26 cellular contexts compared by ENCODE assay signal in the genomic region with DNA sequence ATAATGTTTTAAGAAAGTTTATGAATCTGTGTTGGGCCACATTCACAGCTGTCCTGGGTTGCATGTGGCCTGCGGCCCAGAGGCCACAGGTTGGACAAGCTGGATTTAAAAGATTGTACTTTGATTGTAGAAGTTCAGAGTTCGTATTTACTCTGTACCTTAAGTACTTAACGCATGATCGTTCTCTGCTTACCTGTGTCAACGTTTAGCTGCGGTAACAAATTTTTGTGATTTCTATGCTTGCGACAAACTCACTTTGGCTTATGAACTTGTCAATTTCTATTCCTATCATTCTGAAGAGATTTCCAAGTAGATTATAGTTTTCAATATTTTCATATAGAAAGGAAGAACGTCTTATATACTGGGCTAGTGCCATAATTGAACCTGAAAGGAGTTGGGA.
DNase-seq lines count a peak whose midpoint lies in the region; ATAC-seq, FAIRE-seq and TF ChIP-seq lines count a peak whose summit lies in the region.
"Had no signal": no experiment of that assay in that cellular context is flagged by ENCODE, and none has a peak within 500 bp of the region (broad histone marks: within the 10 kb centered on the region; RNA-seq: fewer than 3 reads in every experiment).

No MANE protein-coding gene starts in this region.

- H3K23ac ChIP-seq in H9 (ENCODE audit: insufficient read length, low read depth, low read length), result no peak overlapping the region

- POLR2A ChIA-PET in WTC11 (lab: Charles Lee), result no interaction called here

- no peak overlapping the region for H3K4ac ChIP-seq in H9 (ENCODE audit: low read depth, low read length)

- CTCF ChIA-PET in WTC11 (lab: Charles Lee), result no interaction called here

- DNase-seq in DMS53 (lab: John Stamatoyannopoulos, UW), result peak; percentile 1
- no peak for DNase-seq in DMS53 treated with DMSO at 0.1 percent for 48 hours (lab: John Stamatoyannopoulos, UW; ENCODE audit: unreplicated experiment)
- no peak for DNase-seq in D721Med (ENCODE audit: insufficient read length, low spot score)
- DNase-seq in H9, result no peak
- DNase-seq in WTC11 (ENCODE audit: low spot score), result no peak
- DNase-seq in nucleus accumbens (lab: John Stamatoyannopoulos, UW), result no peak
- no peak for DNase-seq in NCI-H1417 (lab: John Stamatoyannopoulos, UW)
- DNase-seq: AML-193; Calu3; CD4-positive, alpha-beta T cell; CD8-positive, alpha-beta T cell; DMS 273 treated with DMSO at 0.1 percent for 48 hours; DMS153; DMS79; DND-41; EL; GDM1 had no signal

- H3K4me2 ChIP-seq in H9 (ENCODE audit: insufficient read depth, insufficient read length, low read length), result no peak overlapping the region
- H3K4me2 ChIP-seq: A549; BLaER1 treated with 17β-estradiol and CSF1 and Interleukin-3, amounts not matched to agents 10 nM and 100 nM had no signal

- no peak overlapping the region for H2AK5ac ChIP-seq in H9 (ENCODE audit: insufficient read length, low read length)

- no peak for ATAC-seq in WTC11
- ATAC-seq: A549; CD8-positive, alpha-beta T cell; GM12878 had no signal

- H2BK120ac ChIP-seq in H9 (ENCODE audit: low read depth, low read length, poor library complexity, severe bottlenecking), result no peak overlapping the region

- H4K8ac ChIP-seq in H9 (replicated peaks; ENCODE audit: insufficient read length, low read depth, low read length), result no peak overlapping the region

- no peaks in the 10 kb centered on the region for H3K27me3 Mint-ChIP-seq in H9 (ENCODE audit: low read depth)
- no peaks in the 10 kb centered on the region for H3K27me3 Mint-ChIP-seq in WTC11 (ENCODE audit: low read depth)
- H3K27me3 Mint-ChIP-seq: B cell had no signal

- H3K9ac ChIP-seq in H9 (ENCODE audit: extremely low read depth, insufficient read length, low read length), result no peak overlapping the region
- H3K9ac ChIP-seq: BLaER1 treated with 17β-estradiol and CSF1 and Interleukin-3, amounts not matched to agents 10 nM and 100 nM had no signal

- H3K36me3 Mint-ChIP-seq in H9 (ENCODE audit: insufficient read depth in 1 of 3, low read depth in 3 of 3), result no peaks in the 10 kb centered on the region; a peak in 1 of 7 replicates
- no peaks in the 10 kb centered on the region for H3K36me3 Mint-ChIP-seq in WTC11
- H3K36me3 Mint-ChIP-seq: CD8-positive, alpha-beta T cell had no signal

- FAIRE-seq in D721Med (lab: Jason Lieb, UNC), result peak; percentile 11
- FAIRE-seq: A549, GM12878, GM12892, GM18507 had no signal

- H3K4me1 Mint-ChIP-seq in H9, result peaks cover 38 to 39% of the 10 kb centered on the region in 2 experiments
- peaks cover 62% of the 10 kb centered on the region for H3K4me1 Mint-ChIP-seq in WTC11
- H3K4me1 Mint-ChIP-seq: B cell had no signal

- H2BK20ac ChIP-seq in H9 (ENCODE audit: low read depth, low read length, poor library complexity, severe bottlenecking), result no peak overlapping the region

- no peaks in the 10 kb centered on the region for H3K9me3 Mint-ChIP-seq in H9
- no peaks in the 10 kb centered on the region for H3K9me3 Mint-ChIP-seq in WTC11
- H3K9me3 Mint-ChIP-seq: CD4-positive, alpha-beta T cell; CD8-positive, alpha-beta T cell had no signal

- H3K23me2 ChIP-seq in H9 (ENCODE audit: insufficient read length, low read depth, low read length, poor library complexity, severe bottlenecking), result no peaks in the 10 kb centered on the region

- H3K79me2 ChIP-seq in H9 (ENCODE audit: insufficient read depth, low read length), result peaks cover 2% of the 10 kb centered on the region; the same call in 1 of the 2 replicates

- WGBS in H9 (ENCODE audit: extremely low coverage, insufficient read length, low lambda C conversion rate), result no CpG with 5 or more reads among the region's 8 CpGs

- TF ChIP-seq CTCF in D721Med (IDR thresholded peaks at IDR 0.05; ENCODE audit: insufficient read depth, missing control alignments), result no peak
- TF ChIP-seq CTCF in H9 (conservative IDR thresholded peaks at IDR 0.05), result no peak
- no peak for TF ChIP-seq CTCF in WTC11 (IDR thresholded peaks at IDR 0.05)

- H3K14ac ChIP-seq in H9 (ENCODE audit: insufficient read depth, low read length), result no peak overlapping the region

- H3K4me3 Mint-ChIP-seq in H9, result no peak overlapping the region
- no peak overlapping the region for H3K4me3 Mint-ChIP-seq in WTC11
- H3K4me3 Mint-ChIP-seq: B cell; CD4-positive, alpha-beta T cell; CD8-positive, alpha-beta T cell had no signal

- no peak overlapping the region for H2BK12ac ChIP-seq in H9 (ENCODE audit: insufficient read length, low read depth, low read length)

- H3T11ph ChIP-seq in H9 (ENCODE audit: low read length), result no peak overlapping the region

- H2BK5ac ChIP-seq in H9 (ENCODE audit: insufficient read length, low read length), result no peak overlapping the region

- no peaks in the 10 kb centered on the region for H3K9me3 ChIP-seq in H9 (ENCODE audit: control insufficient read depth, low read depth, low read length)
- H3K9me3 ChIP-seq: A549, Caco-2 had no signal

- no peaks in the 10 kb centered on the region for H4K20me1 ChIP-seq in H9 (ENCODE audit: control insufficient read depth, insufficient read depth, insufficient read length)
- H4K20me1 ChIP-seq: BLaER1 treated with 17β-estradiol and CSF1 and Interleukin-3, amounts not matched to agents 10 nM and 100 nM had no signal

- no peak overlapping the region for H3K18ac ChIP-seq in H9 (ENCODE audit: insufficient read length, low read depth, low read length)

- H3K4me1 ChIP-seq in H9 (ENCODE audit: insufficient read depth, low read length), result peaks cover 12% of the 10 kb centered on the region; the same call in 1 of the 2 replicates
- H3K4me1 ChIP-seq: A549; BLaER1 treated with 17β-estradiol and CSF1 and Interleukin-3, amounts not matched to agents 10 nM and 100 nM had no signal

- no peak overlapping the region for H2BK15ac ChIP-seq in H9 (ENCODE audit: low read depth, low read length)

- no peak overlapping the region for H3K56ac ChIP-seq in H9 (ENCODE audit: insufficient read length, low read depth, low read length)

- no peak overlapping the region for H3K27ac ChIP-seq in H9 (ENCODE audit: insufficient read length, low read depth, low read length)
- H3K27ac ChIP-seq: 22Rv1; A549; BLaER1 treated with 17β-estradiol and CSF1 and Interleukin-3, amounts not matched to agents 10 nM and 100 nM; C4-2B had no signal

- H3K27ac Mint-ChIP-seq in H9 (peak overlapping the region in 2 of 3 experiments; percentile 16 to 54; a peak in 2 of 7 replicates), WTC11 (peak overlapping the region; percentile 78)
- H3K27ac Mint-ChIP-seq: B cell; CD4-positive, alpha-beta T cell; CD8-positive, alpha-beta T cell had no signal

- no peaks in the 10 kb centered on the region for H3K27me3 ChIP-seq in H9 (ENCODE audit: insufficient read depth, low read length)
- H3K27me3 ChIP-seq: BLaER1 treated with 17β-estradiol and CSF1 and Interleukin-3, amounts not matched to agents 10 nM and 100 nM had no signal

- H3K79me1 ChIP-seq in H9 (ENCODE audit: insufficient read depth, low read depth, low read length, poor library complexity, severe bottlenecking), result no peaks in the 10 kb centered on the region

- no peak overlapping the region for H4K91ac ChIP-seq in H9 (ENCODE audit: insufficient read length, low read depth, low read length)

- no peak overlapping the region for H2AFZ ChIP-seq in H9 (ENCODE audit: low read length)

- H4K5ac ChIP-seq in H9 (ENCODE audit: insufficient read length, low read depth, low read length), result no peak overlapping the region

TF ChIP-seq in WTC11, 78 proteins besides CTCF, POLR2A, EP300 and RAD21 (continues in another document):
- TF ChIP-seq, protein P1, sequence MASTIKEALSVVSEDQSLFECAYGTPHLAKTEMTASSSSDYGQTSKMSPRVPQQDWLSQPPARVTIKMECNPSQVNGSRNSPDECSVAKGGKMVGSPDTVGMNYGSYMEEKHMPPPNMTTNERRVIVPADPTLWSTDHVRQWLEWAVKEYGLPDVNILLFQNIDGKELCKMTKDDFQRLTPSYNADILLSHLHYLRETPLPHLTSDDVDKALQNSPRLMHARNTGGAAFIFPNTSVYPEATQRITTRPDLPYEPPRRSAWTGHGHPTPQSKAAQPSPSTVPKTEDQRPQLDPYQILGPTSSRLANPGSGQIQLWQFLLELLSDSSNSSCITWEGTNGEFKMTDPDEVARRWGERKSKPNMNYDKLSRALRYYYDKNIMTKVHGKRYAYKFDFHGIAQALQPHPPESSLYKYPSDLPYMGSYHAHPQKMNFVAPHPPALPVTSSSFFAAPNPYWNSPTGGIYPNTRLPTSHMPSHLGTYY (CRISPR knock-in tag; IDR thresholded peaks at IDR 0.05), result no peak
- TF ChIP-seq NR3C1 (CRISPR knock-in tag; conservative IDR thresholded peaks at IDR 0.05; ENCODE audit: low read depth) (no peak), ZNF263 (CRISPR knock-in tag; IDR thresholded peaks at IDR 0.05; ENCODE audit: low read depth) (no peak)
- TF ChIP-seq, protein P2, sequence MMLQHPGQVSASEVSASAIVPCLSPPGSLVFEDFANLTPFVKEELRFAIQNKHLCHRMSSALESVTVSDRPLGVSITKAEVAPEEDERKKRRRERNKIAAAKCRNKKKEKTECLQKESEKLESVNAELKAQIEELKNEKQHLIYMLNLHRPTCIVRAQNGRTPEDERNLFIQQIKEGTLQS (CRISPR knock-in tag; conservative IDR thresholded peaks at IDR 0.05), result no peak
- TF ChIP-seq, protein P3, sequence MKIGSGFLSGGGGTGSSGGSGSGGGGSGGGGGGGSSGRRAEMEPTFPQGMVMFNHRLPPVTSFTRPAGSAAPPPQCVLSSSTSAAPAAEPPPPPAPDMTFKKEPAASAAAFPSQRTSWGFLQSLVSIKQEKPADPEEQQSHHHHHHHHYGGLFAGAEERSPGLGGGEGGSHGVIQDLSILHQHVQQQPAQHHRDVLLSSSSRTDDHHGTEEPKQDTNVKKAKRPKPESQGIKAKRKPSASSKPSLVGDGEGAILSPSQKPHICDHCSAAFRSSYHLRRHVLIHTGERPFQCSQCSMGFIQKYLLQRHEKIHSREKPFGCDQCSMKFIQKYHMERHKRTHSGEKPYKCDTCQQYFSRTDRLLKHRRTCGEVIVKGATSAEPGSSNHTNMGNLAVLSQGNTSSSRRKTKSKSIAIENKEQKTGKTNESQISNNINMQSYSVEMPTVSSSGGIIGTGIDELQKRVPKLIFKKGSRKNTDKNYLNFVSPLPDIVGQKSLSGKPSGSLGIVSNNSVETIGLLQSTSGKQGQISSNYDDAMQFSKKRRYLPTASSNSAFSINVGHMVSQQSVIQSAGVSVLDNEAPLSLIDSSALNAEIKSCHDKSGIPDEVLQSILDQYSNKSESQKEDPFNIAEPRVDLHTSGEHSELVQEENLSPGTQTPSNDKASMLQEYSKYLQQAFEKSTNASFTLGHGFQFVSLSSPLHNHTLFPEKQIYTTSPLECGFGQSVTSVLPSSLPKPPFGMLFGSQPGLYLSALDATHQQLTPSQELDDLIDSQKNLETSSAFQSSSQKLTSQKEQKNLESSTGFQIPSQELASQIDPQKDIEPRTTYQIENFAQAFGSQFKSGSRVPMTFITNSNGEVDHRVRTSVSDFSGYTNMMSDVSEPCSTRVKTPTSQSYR (CRISPR knock-in tag; IDR thresholded peaks at IDR 0.05), result no peak
- TF ChIP-seq, protein P4, sequence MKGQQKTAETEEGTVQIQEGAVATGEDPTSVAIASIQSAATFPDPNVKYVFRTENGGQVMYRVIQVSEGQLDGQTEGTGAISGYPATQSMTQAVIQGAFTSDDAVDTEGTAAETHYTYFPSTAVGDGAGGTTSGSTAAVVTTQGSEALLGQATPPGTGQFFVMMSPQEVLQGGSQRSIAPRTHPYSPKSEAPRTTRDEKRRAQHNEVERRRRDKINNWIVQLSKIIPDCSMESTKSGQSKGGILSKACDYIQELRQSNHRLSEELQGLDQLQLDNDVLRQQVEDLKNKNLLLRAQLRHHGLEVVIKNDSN (CRISPR knock-in tag; IDR thresholded peaks at IDR 0.05), result no peak
